Comparison of ENCODE assay signal across 8 cellular contexts in genomic region chr2:101473911-101474751, GRCh38. TPM values are rescaled to one million over a fixed set of nuclear protein-coding genes. Genes with fewer than 3 reads are reported as not detected.
DNase-seq lines count a peak whose midpoint lies in the region; ATAC-seq and TF ChIP-seq lines count a peak whose summit lies in the region.

No MANE protein-coding gene starts in this region.

- H3K9me3 Mint-ChIP-seq in activated naive CD8-positive, alpha-beta T cell treated with anti-CD3 and anti-CD28 coated beads, Interleukin-2, amount 50 U/mL, for 24 hours: no peaks in the 10 kb centered on the region

- peaks cover 34% of the 10 kb centered on the region for H3K27me3 ChIP-seq in NT2/D1 (ENCODE audit: insufficient read depth, insufficient read length)
- no peaks in the 10 kb centered on the region for H3K27me3 ChIP-seq in right atrium auricular region
- no peaks in the 10 kb centered on the region for H3K27me3 ChIP-seq in SJCRH30

- H3K4me3 ChIP-seq in NT2/D1 (ENCODE audit: insufficient read length, low read depth) (peak overlapping the region; percentile 62), right atrium auricular region (peak overlapping the region; percentile 43 to 68), SJCRH30 (no peak overlapping the region)

- intact Hi-C loops in posterior vena cava (cut with DNase I): no loop called here

- H3K4me1 Mint-ChIP-seq in activated naive CD8-positive, alpha-beta T cell treated with anti-CD3 and anti-CD28 coated beads, Interleukin-2, amount 50 U/mL, for 24 hours: peaks cover 17% of the 10 kb centered on the region

- ATAC-seq in activated naive CD8-positive, alpha-beta T cell treated with anti-CD3 and anti-CD28 coated beads, Interleukin-2, amount 50 U/mL, for 24 hours: peak; percentile 42
- ATAC-seq in HG03342 (IDR thresholded peaks at IDR 0.05; ENCODE audit: unreplicated experiment): no peak

- H3K36me3 Mint-ChIP-seq in activated naive CD8-positive, alpha-beta T cell treated with anti-CD3 and anti-CD28 coated beads, Interleukin-2, amount 50 U/mL, for 24 hours (ENCODE audit: low read depth): no peaks in the 10 kb centered on the region

- H3K9me3 ChIP-seq in NT2/D1 (ENCODE audit: insufficient read depth, low read length) (no peaks in the 10 kb centered on the region), right atrium auricular region (no peaks in the 10 kb centered on the region), SJCRH30 (replicated peaks) (no peaks in the 10 kb centered on the region)

- H3K9ac ChIP-seq in NT2/D1 (ENCODE audit: insufficient read length, low read depth): peak overlapping the region; percentile 81

- H3K36me3 ChIP-seq in NT2/D1 (ENCODE audit: insufficient read depth, insufficient read length, low read length): no peaks in the 10 kb centered on the region
- no peaks in the 10 kb centered on the region for H3K36me3 ChIP-seq in right atrium auricular region
- no peaks in the 10 kb centered on the region for H3K36me3 ChIP-seq in SJCRH30

- peak overlapping the region; percentile 77 for H3K4me3 Mint-ChIP-seq in activated naive CD8-positive, alpha-beta T cell treated with anti-CD3 and anti-CD28 coated beads, Interleukin-2, amount 50 U/mL, for 24 hours

- H3K27ac Mint-ChIP-seq in activated naive CD8-positive, alpha-beta T cell treated with anti-CD3 and anti-CD28 coated beads, Interleukin-2, amount 50 U/mL, for 24 hours: peak overlapping the region; percentile 69

- peak overlapping the region; percentile 61 to 68 for H3K27ac ChIP-seq in right atrium auricular region
- no peak overlapping the region for H3K27ac ChIP-seq in SJCRH30

- H3K27me3 Mint-ChIP-seq in activated naive CD8-positive, alpha-beta T cell treated with anti-CD3 and anti-CD28 coated beads, Interleukin-2, amount 50 U/mL, for 24 hours: peaks cover 12% of the 10 kb centered on the region

- H3K4me1 ChIP-seq in NT2/D1 (ENCODE audit: insufficient read depth, insufficient read length) (peaks cover 4% of the 10 kb centered on the region), right atrium auricular region (peaks cover 0 to 12% of the 10 kb centered on the region in 2 donors), SJCRH30 (peaks cover 16% of the 10 kb centered on the region)

- TF ChIP-seq CTCF in right atrium auricular region (IDR thresholded peaks at IDR 0.05): peak in 1 of 2 donors; percentile 18

- DNase-seq in EL (peak; percentile 64), NT2/D1 (ENCODE audit: low read depth, low spot score) (peak; percentile 25), right atrium auricular region (ENCODE audit: low spot score) (no peak), posterior vena cava (ENCODE audit: low spot score) (peak; percentile 90), NCI-H524 treated with DMSO at 0.1 percent for 48 hours (lab: John Stamatoyannopoulos, UW) (no peak), SJCRH30 (no peak)
- peak; percentile 52 for DNase-seq in activated naive CD8-positive, alpha-beta T cell treated with anti-CD3 and anti-CD28 coated beads, Interleukin-2, amount 50 U/mL, for 24 hours

RNA-seq across cellular contexts. Expression of gene RFX8, which starts 0.8 kb away (rescaled TPM):
- total RNA-seq in right atrium auricular region (under 1 TPM in 1 of 2 donors, not detected in 1; 0.35 TPM), posterior vena cava (under 1 TPM; 0.32 to 0.38 TPM)
- total RNA-seq in SJCRH30 (2014; rRNA removed; shearing (Covaris generic)): 0.06 and 0.43 TPM in 2 replicates

Comparison
In these comparisons a context has a peak if more than half of its experiments do, and no peak if none do; other contexts are left out.
1. DNase-seq: peak in EL (single experiment), NT2/D1 (single experiment), activated naive CD8-positive, alpha-beta T cell treated with anti-CD3 and anti-CD28 coated beads, Interleukin-2, amount 50 U/mL, for 24 hours (single experiment) and posterior vena cava (single experiment); none in right atrium auricular region (single experiment), NCI-H524 treated with DMSO at 0.1 percent for 48 hours (single experiment) and SJCRH30 (0 of 2).